30 cellular contexts compared by ENCODE assay signal in genomic region chr11:71548120-71548519, GRCh38. TPM values are rescaled to one million over a fixed set of nuclear protein-coding genes. Genes with fewer than 3 reads are reported as not detected.
"Had no signal": no experiment of that assay in that cellular context is flagged by ENCODE, and none has a peak within 500 bp of the region (broad histone marks: within the 10 kb centered on the region; RNA-seq: fewer than 3 reads in every experiment).

Gene KRTAP5-9, plus strand, starts transcription at chr11:71548420. Its CDS starts 238 bp downstream, at chr11:71548658.

- H3K79me2 ChIP-seq: hepatocyte had no signal

- DNase-seq: heart right ventricle; left ventricle myocardium inferior; mesendoderm; naive B cell; natural killer cell; nephron progenitor cell; nucleus accumbens; pancreas; posterior cingulate gyrus; retina; right cardiac atrium; sigmoid colon; small intestine; spleen; stimulated activated CD4-positive, alpha-beta T cell treated with anti-CD3 and anti-CD28 coated beads, Interleukin-4, amount 100 ng/mL, for 24 hours; stimulated activated CD8-positive, alpha-beta memory T cell treated with anti-CD3 and anti-CD28 coated beads, Interleukin-4, amount 100 ng/mL, for 48 hours; stimulated activated naive CD4-positive, alpha-beta T cell treated with Interleukin-2 at 50 U/mL for 16 hours; stimulated activated naive CD8-positive, alpha-beta T cell treated with anti-CD3 and anti-CD28 coated beads, Interleukin-15, amount 100 ng/mL, for 72 hours; testis; thyroid gland; transverse colon; upper lobe of right lung; uterus had no signal

- H3K36me3 ChIP-seq: heart right ventricle, left ventricle myocardium inferior, pancreas, prostate gland, sigmoid colon, spleen, thyroid gland, transverse colon, upper lobe of right lung, uterus had no signal

- H3K27ac Mint-ChIP-seq: mesothelial cell of epicardium; natural killer cell; nephron progenitor cell; stimulated activated memory B cell treated with anti-CD40 and anti-IgM and Interleukin-4, amounts not matched to agents 10 μg/mL and 1 μg/mL and 100 μg/mL, for 72 hours had no signal

- H3K36me3 Mint-ChIP-seq: mesothelial cell of epicardium, natural killer cell had no signal

- H3K9me3 ChIP-seq: heart right ventricle, left ventricle myocardium inferior, pancreas, prostate gland, sigmoid colon, spleen, testis, thyroid gland, transverse colon, upper lobe of right lung, uterus had no signal

- H3K4me3 Mint-ChIP-seq: mesothelial cell of epicardium; natural killer cell; nephron progenitor cell; stimulated activated memory B cell treated with anti-CD40 and anti-IgM and Interleukin-4, amounts not matched to agents 10 μg/mL and 1 μg/mL and 100 μg/mL, for 72 hours; stimulated activated naive CD8-positive, alpha-beta T cell treated with anti-CD3 and anti-CD28 coated beads, Interleukin-15, amount 100 ng/mL, for 72 hours had no signal

- H3K9me3 Mint-ChIP-seq: natural killer cell had no signal

- H2AFZ ChIP-seq: hepatocyte had no signal

- H3K27me3 ChIP-seq: hepatocyte, pancreas, spleen, testis, thyroid gland, transverse colon, upper lobe of right lung, uterus had no signal

- H3K4me3 ChIP-seq: heart right ventricle, hepatocyte, left ventricle myocardium inferior, lung, pancreas, prostate gland, sigmoid colon, spleen, testis, thyroid gland, transverse colon, upper lobe of right lung, uterus had no signal

- ATAC-seq: natural killer cell; pancreas; right cardiac atrium; stimulated activated memory B cell treated with anti-CD40 and anti-IgM and Interleukin-4, amounts not matched to agents 10 μg/mL and 1 μg/mL and 100 μg/mL, for 72 hours; stimulated activated naive CD8-positive, alpha-beta T cell treated with anti-CD3 and anti-CD28 coated beads, Interleukin-15, amount 100 ng/mL, for 72 hours; upper lobe of right lung had no signal

- H3K4me2 ChIP-seq: hepatocyte had no signal

- H3K4me1 ChIP-seq: pancreas, prostate gland, sigmoid colon, testis, thyroid gland, transverse colon, upper lobe of right lung, uterus had no signal

- H3K27ac ChIP-seq: heart right ventricle, hepatocyte, left ventricle myocardium inferior, pancreas, prostate gland, sigmoid colon, spleen, testis, thyroid gland, transverse colon, upper lobe of right lung, uterus had no signal

RNA-seq across cellular contexts. Expression of gene KRTAP5-9, which starts in this region (rescaled TPM):
- total RNA-seq: heart right ventricle, left ventricle myocardium inferior, mononuclear cell, osteoblast, right cardiac atrium, upper lobe of right lung, uterus had no signal
